In the genomic region with DNA sequence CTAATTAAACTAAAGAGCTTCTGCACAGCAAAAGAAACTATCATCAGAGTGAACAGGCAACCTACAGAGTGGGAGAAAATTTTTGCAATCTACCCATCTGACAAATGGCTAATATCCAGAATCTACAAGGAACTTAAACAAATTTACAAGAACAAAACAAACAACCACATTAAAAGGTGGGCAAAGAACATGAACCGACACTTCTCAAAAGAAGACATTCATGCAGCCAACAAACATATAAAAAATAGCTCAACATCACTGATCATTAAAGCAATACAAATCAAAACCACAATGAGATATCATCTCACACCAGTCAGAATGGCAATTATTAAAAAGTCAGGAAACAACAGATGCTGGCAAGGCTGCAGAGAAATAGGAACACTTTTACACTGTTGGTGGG, we compare ENCODE assay signal across 8 cellular contexts.
DNase-seq lines count a peak whose midpoint lies in the region; ATAC-seq, FAIRE-seq and TF ChIP-seq lines count a peak whose summit lies in the region.
"Not testable (repeated sequence)": the region's sequence is repeated elsewhere in the genome, so short reads cannot be mapped to it uniquely, and the experiment has no call there.

No MANE protein-coding gene starts in this region.

- POLR2A ChIA-PET in activated CD4-positive, alpha-beta memory T cell treated with anti-CD3 and anti-CD28 coated beads for 36 hours (lab: Charles Lee), result not testable (repeated sequence)

- not testable (repeated sequence) for H3K9me3 ChIP-seq in RWPE2 (ENCODE audit: severe bottlenecking); T-helper 17 cell (ENCODE audit: control insufficient read depth, low read length, poor library complexity, severe bottlenecking)

- not testable (repeated sequence) for H3K4me1 Mint-ChIP-seq in T-helper 17 cell; activated CD4-positive, alpha-beta memory T cell treated with anti-CD3 and anti-CD28 coated beads for 36 hours (ENCODE audit: low read depth)
- peaks cover 11 to 31% of the 10 kb centered on the region in 2 donors for H3K4me1 Mint-ChIP-seq in effector memory CD8-positive, alpha-beta T cell (ENCODE audit: low read depth in 2 of 2)

- DNase-seq in HT-29 (ENCODE audit: low spot score) (peak; percentile 38), LNCaP clone FGC (ENCODE audit: low read depth) (peak; percentile 73)
- not testable (repeated sequence) for DNase-seq in HTR-8/SVneo (ENCODE audit: insufficient read length, low spot score); RWPE2 (ENCODE audit: low spot score); T-helper 17 cell; activated CD4-positive, alpha-beta memory T cell treated with anti-CD3 and anti-CD28 coated beads for 36 hours; effector memory CD8-positive, alpha-beta T cell

- H3K4me3 ChIP-seq in LNCaP clone FGC (ENCODE audit: low read depth, low read length); RWPE2 (ENCODE audit: severe bottlenecking): not testable (repeated sequence)

- intact Hi-C loops in activated CD4-positive, alpha-beta memory T cell treated with anti-CD3 and anti-CD28 coated beads for 36 hours (cut with micrococcal nuclease), result not testable (repeated sequence)

- H3K27me3 ChIP-seq in RWPE2 (ENCODE audit: insufficient read depth, poor library complexity, severe bottlenecking), result not testable (repeated sequence)

- not testable (repeated sequence) for TF ChIP-seq CTCF in LNCaP clone FGC (IDR thresholded peaks at IDR 0.05; ENCODE audit: control insufficient read depth, extremely low read depth, insufficient read depth); RWPE2 (IDR thresholded peaks at IDR 0.05; ENCODE audit: poor library complexity, severe bottlenecking); VCaP (conservative IDR thresholded peaks at IDR 0.05)

- peak overlapping the region; percentile 22 for H3K4me3 Mint-ChIP-seq in T-helper 17 cell
- peak overlapping the region; percentile 3 for H3K4me3 Mint-ChIP-seq in activated CD4-positive, alpha-beta memory T cell treated with anti-CD3 and anti-CD28 coated beads for 36 hours
- peak overlapping the region in 1 of 2 donors; percentile 20 for H3K4me3 Mint-ChIP-seq in effector memory CD8-positive, alpha-beta T cell

- H3K27ac Mint-ChIP-seq in T-helper 17 cell; activated CD4-positive, alpha-beta memory T cell treated with anti-CD3 and anti-CD28 coated beads for 36 hours: not testable (repeated sequence)
- H3K27ac Mint-ChIP-seq in effector memory CD8-positive, alpha-beta T cell, result peak overlapping the region; percentile 16 to 24

- peak; percentile 40 for FAIRE-seq in HTR-8/SVneo (lab: Jason Lieb, UNC)

- H3K27me3 Mint-ChIP-seq in T-helper 17 cell; activated CD4-positive, alpha-beta memory T cell treated with anti-CD3 and anti-CD28 coated beads for 36 hours; effector memory CD8-positive, alpha-beta T cell: not testable (repeated sequence)

- CTCF ChIA-PET in activated CD4-positive, alpha-beta memory T cell treated with anti-CD3 and anti-CD28 coated beads for 36 hours (lab: Charles Lee), result interaction anchor here (1.5 kb wide), 1 partner anchor 141 kb away, joined by 4 read pairs; the partner anchor contains the start of gene EMB

- not testable (repeated sequence) for ATAC-seq in RWPE2 (ENCODE audit: low read depth); T-helper 17 cell; effector memory CD8-positive, alpha-beta T cell (replicated peaks)

- H3K36me3 ChIP-seq in RWPE2 (ENCODE audit: low read depth), result not testable (repeated sequence)

- H3K36me3 Mint-ChIP-seq in T-helper 17 cell (ENCODE audit: low read depth); activated CD4-positive, alpha-beta memory T cell treated with anti-CD3 and anti-CD28 coated beads for 36 hours; effector memory CD8-positive, alpha-beta T cell (ENCODE audit: insufficient read depth): not testable (repeated sequence)

- peak overlapping the region; percentile 83 for H3K27ac ChIP-seq in RWPE2 (ENCODE audit: poor library complexity, severe bottlenecking)
- peak overlapping the region; percentile 43 for H3K27ac ChIP-seq in VCaP

- H3K9me3 Mint-ChIP-seq in activated CD4-positive, alpha-beta memory T cell treated with anti-CD3 and anti-CD28 coated beads for 36 hours; effector memory CD8-positive, alpha-beta T cell: not testable (repeated sequence)

- H3K4me1 ChIP-seq in RWPE2 (ENCODE audit: insufficient read depth, poor library complexity, severe bottlenecking), result peaks cover 15% of the 10 kb centered on the region
